In genomic region chr10:37857287-37858211, GRCh38 we compare ENCODE assay signal across 8 cellular contexts. TPM values are rescaled to one million over a fixed set of nuclear protein-coding genes. Genes with fewer than 3 reads are reported as not detected.
A peak's percentile ranks its signal among the peaks of the same experiment; 100 is the strongest.
DNase-seq lines count a peak whose midpoint lies in the region; ATAC-seq and TF ChIP-seq lines count a peak whose summit lies in the region.

Gene ZNF248 (minus strand): TSS chr10:37857610. CDS start chr10:37856310, 1,300 bp downstream.

- peaks cover 17 to 32% (median 24%) of the 10 kb centered on the region in 3 donors for H3K4me1 Mint-ChIP-seq in IgD-negative memory B cell
- H3K4me1 Mint-ChIP-seq in stimulated activated effector memory CD8-positive, alpha-beta T cell treated with anti-CD3 and anti-CD28 coated beads, Interleukin-12 subunit alpha, Interleukin-12 subunit beta, amount 100 ng/mL, for 72 hours: peaks cover 41% of the 10 kb centered on the region

- peak; percentile 70 for DNase-seq in DMS153 (lab: John Stamatoyannopoulos, UW)
- DNase-seq in OCI-M1 (lab: John Stamatoyannopoulos, UW): peak; percentile 98
- DNase-seq in activated T-cell treated with anti-CD3 and anti-CD28 coated beads, Interleukin-2, amount 50 U/mL, for 1 hour: peak; percentile 94
- DNase-seq in epithelial cell of proximal tubule (ENCODE audit: low read depth): peak; percentile 66
- DNase-seq in stimulated activated effector memory CD8-positive, alpha-beta T cell treated with anti-CD3 and anti-CD28 coated beads, Interleukin-12 subunit alpha, Interleukin-12 subunit beta, amount 100 ng/mL, for 72 hours (ENCODE audit: low spot score in 2 of 2): peak; percentile 87 to 94

- H3K4me3 Mint-ChIP-seq in IgD-negative memory B cell: peak within 1 kb of the TSS; percentile 90 to 99 (median 97)
- peak within 1 kb of the TSS; percentile 95 for H3K4me3 Mint-ChIP-seq in stimulated activated effector memory CD8-positive, alpha-beta T cell treated with anti-CD3 and anti-CD28 coated beads, Interleukin-12 subunit alpha, Interleukin-12 subunit beta, amount 100 ng/mL, for 72 hours

- no peaks in the 10 kb centered on the region for H3K27me3 Mint-ChIP-seq in IgD-negative memory B cell

- H3K36me3 ChIP-seq in muscle layer of duodenum (ENCODE audit: control insufficient read depth in 1 of 2, insufficient read depth in 2 of 2, low read length in 2 of 2): peaks cover 0 to 4% of the 10 kb centered on the region in 2 donors

- H3K36me3 Mint-ChIP-seq in IgD-negative memory B cell: peaks cover 3% of the 10 kb centered on the region
- peaks cover 25% of the 10 kb centered on the region for H3K36me3 Mint-ChIP-seq in stimulated activated effector memory CD8-positive, alpha-beta T cell treated with anti-CD3 and anti-CD28 coated beads, Interleukin-12 subunit alpha, Interleukin-12 subunit beta, amount 100 ng/mL, for 72 hours

- peak within 1 kb of the TSS; percentile 96 for H3K27ac ChIP-seq in muscle layer of duodenum (ENCODE audit: low read length)

- H3K4me3 ChIP-seq in epithelial cell of proximal tubule (ENCODE audit: low read depth, low read length) (peak within 1 kb of the TSS; percentile 94), muscle layer of duodenum (ENCODE audit: low read depth in 1 of 2, low read length in 2 of 2) (peak within 1 kb of the TSS; percentile 75 to 93)

- H3K27ac Mint-ChIP-seq in IgD-negative memory B cell: peak within 1 kb of the TSS; percentile 88 to 99 (median 98)
- H3K27ac Mint-ChIP-seq in stimulated activated effector memory CD8-positive, alpha-beta T cell treated with anti-CD3 and anti-CD28 coated beads, Interleukin-12 subunit alpha, Interleukin-12 subunit beta, amount 100 ng/mL, for 72 hours: peak within 1 kb of the TSS; percentile 95

- H3K9me3 ChIP-seq in muscle layer of duodenum (ENCODE audit: control insufficient read depth in 1 of 2, low read length in 2 of 2): no peaks in the 10 kb centered on the region

- H3K27me3 ChIP-seq in muscle layer of duodenum (ENCODE audit: low read depth, low read length): no peaks in the 10 kb centered on the region

- peak; percentile 7 for TF ChIP-seq CTCF in epithelial cell of proximal tubule (conservative IDR thresholded peaks at IDR 0.05; ENCODE audit: low read depth, low read length)

- H3K9me3 Mint-ChIP-seq in IgD-negative memory B cell: no peaks in the 10 kb centered on the region
- H3K9me3 Mint-ChIP-seq in stimulated activated effector memory CD8-positive, alpha-beta T cell treated with anti-CD3 and anti-CD28 coated beads, Interleukin-12 subunit alpha, Interleukin-12 subunit beta, amount 100 ng/mL, for 72 hours: no peaks in the 10 kb centered on the region

- H3K4me1 ChIP-seq in muscle layer of duodenum (ENCODE audit: control insufficient read depth in 1 of 2, insufficient read depth in 2 of 2, low read length in 2 of 2): peaks cover 0 to 11% of the 10 kb centered on the region in 2 donors

- ATAC-seq in GM21576 (IDR thresholded peaks at IDR 0.05; ENCODE audit: unreplicated experiment): peak; percentile 95
- peak; percentile 97 for ATAC-seq in stimulated activated effector memory CD8-positive, alpha-beta T cell treated with anti-CD3 and anti-CD28 coated beads, Interleukin-12 subunit alpha, Interleukin-12 subunit beta, amount 100 ng/mL, for 72 hours

RNA-seq across cellular contexts. Expression of gene ZNF248, which starts in this region (rescaled TPM):
- 8.8 TPM for polyA plus RNA-seq in IgD-negative memory B cell
- total RNA-seq in epithelial cell of proximal tubule: 4.0 and 6.9 TPM in 2 replicates

Comparison
In these comparisons a context has a peak if more than half of its experiments do, and no peak if none do; other contexts are left out.
1. Peak in every context shown above with its lines: DNase-seq, ATAC-seq, H3K4me3 ChIP-seq and H3K27ac ChIP-seq.